ENCODE assay signal across 23 cellular contexts in genomic region chr17:42821176-42821575, GRCh38. TPM values are rescaled to one million over a fixed set of nuclear protein-coding genes. Genes with fewer than 3 reads are reported as not detected.
A peak's percentile ranks its signal among the peaks of the same experiment; 100 is the strongest.
DNase-seq lines count a peak whose midpoint lies in the region; ATAC-seq lines count a peak whose summit lies in the region.
"Had no signal": no experiment of that assay in that cellular context is flagged by ENCODE, and none has a peak within 500 bp of the region (broad histone marks: within the 10 kb centered on the region; RNA-seq: fewer than 3 reads in every experiment).

No MANE protein-coding gene starts in this region.

- H3K27me3 Mint-ChIP-seq in activated T-cell treated with anti-CD3 and anti-CD28 coated beads, Interleukin-2, amount 50 U/mL, for 24 hours: no peaks in the 10 kb centered on the region
- H3K27me3 Mint-ChIP-seq in activated T-cell treated with anti-CD3 and anti-CD28 coated beads, Interleukin-2, amount 50 U/mL, for 72 hours (ENCODE audit: low read depth): no peaks in the 10 kb centered on the region
- H3K27me3 Mint-ChIP-seq in IgD-negative memory B cell: no peaks in the 10 kb centered on the region

- no peaks in the 10 kb centered on the region for H3K27me3 ChIP-seq in mesenchymal stem cell (ENCODE audit: control insufficient read depth in 1 of 2, insufficient read depth in 1 of 2, low read length in 2 of 2)
- H3K27me3 ChIP-seq: BLaER1 had no signal

- H3K27ac ChIP-seq in mesenchymal stem cell (ENCODE audit: low read length, poor library complexity, severe bottlenecking): no peak overlapping the region
- H3K27ac ChIP-seq: BLaER1, PC-9, RWPE1 had no signal

- H2AFZ ChIP-seq in mesenchymal stem cell (ENCODE audit: low read depth, low read length): no peak overlapping the region
- H2AFZ ChIP-seq: PC-9 had no signal

- peaks cover 12% of the 10 kb centered on the region for H3K4me1 ChIP-seq in mesenchymal stem cell (ENCODE audit: control insufficient read depth, insufficient read depth, low read depth, low read length)

- no peaks in the 10 kb centered on the region for H3K9me3 ChIP-seq in mesenchymal stem cell (ENCODE audit: control insufficient read depth, low read length)
- H3K9me3 ChIP-seq: BLaER1 had no signal

- H3K4me1 Mint-ChIP-seq in activated T-cell treated with anti-CD3 and anti-CD28 coated beads, Interleukin-2, amount 50 U/mL, for 24 hours (ENCODE audit: low read depth): peaks cover 39% of the 10 kb centered on the region
- peaks cover 20% of the 10 kb centered on the region for H3K4me1 Mint-ChIP-seq in activated T-cell treated with anti-CD3 and anti-CD28 coated beads, Interleukin-2, amount 50 U/mL, for 72 hours (ENCODE audit: low read depth)
- peaks cover 11 to 28% (median 13%) of the 10 kb centered on the region in 3 donors for H3K4me1 Mint-ChIP-seq in IgD-negative memory B cell
- peaks cover 41% of the 10 kb centered on the region for H3K4me1 Mint-ChIP-seq in stimulated activated effector memory CD8-positive, alpha-beta T cell treated with anti-CD3 and anti-CD28 coated beads, Interleukin-12 subunit alpha, Interleukin-12 subunit beta, amount 100 ng/mL, for 72 hours

- H2BK120ac ChIP-seq in mesenchymal stem cell (ENCODE audit: low read depth, low read length): no peak overlapping the region

- no peak overlapping the region for H4K8ac ChIP-seq in mesenchymal stem cell (ENCODE audit: low read length)

- 100% methylated on average over 1 of the region's 7 CpGs for WGBS in mesenchymal stem cell

- no peak overlapping the region for H3K4me2 ChIP-seq in mesenchymal stem cell (ENCODE audit: low read length, poor library complexity, severe bottlenecking)
- H3K4me2 ChIP-seq: BLaER1, PC-9 had no signal

- peaks cover 32 to 65% of the 10 kb centered on the region in 2 experiments for H3K36me3 ChIP-seq in mesenchymal stem cell (ENCODE audit: control insufficient read depth in 1 of 2, insufficient read depth in 2 of 2, low read depth in 1 of 2, low read length in 2 of 2)

- no peak overlapping the region for H2BK5ac ChIP-seq in mesenchymal stem cell (ENCODE audit: low read depth, low read length, poor library complexity, severe bottlenecking)

- no peak overlapping the region for H2BK15ac ChIP-seq in mesenchymal stem cell (ENCODE audit: low read depth, poor library complexity, severe bottlenecking)

- H3K9me3 Mint-ChIP-seq in activated T-cell treated with anti-CD3 and anti-CD28 coated beads, Interleukin-2, amount 50 U/mL, for 24 hours: no peaks in the 10 kb centered on the region
- no peaks in the 10 kb centered on the region for H3K9me3 Mint-ChIP-seq in activated T-cell treated with anti-CD3 and anti-CD28 coated beads, Interleukin-2, amount 50 U/mL, for 72 hours
- no peaks in the 10 kb centered on the region for H3K9me3 Mint-ChIP-seq in IgD-negative memory B cell
- H3K9me3 Mint-ChIP-seq in stimulated activated effector memory CD8-positive, alpha-beta T cell treated with anti-CD3 and anti-CD28 coated beads, Interleukin-12 subunit alpha, Interleukin-12 subunit beta, amount 100 ng/mL, for 72 hours: no peaks in the 10 kb centered on the region
- H3K9me3 Mint-ChIP-seq: H9 had no signal

- no peak overlapping the region for H4K91ac ChIP-seq in mesenchymal stem cell (ENCODE audit: low read length)

- ATAC-seq in activated T-cell treated with anti-CD3 and anti-CD28 coated beads, Interleukin-2, amount 50 U/mL, for 72 hours (replicated peaks in 1 of 2): no peak
- ATAC-seq in stimulated activated effector memory CD8-positive, alpha-beta T cell treated with anti-CD3 and anti-CD28 coated beads, Interleukin-12 subunit alpha, Interleukin-12 subunit beta, amount 100 ng/mL, for 72 hours: no peak
- no peak for ATAC-seq in HG03280 (IDR thresholded peaks at IDR 0.05; ENCODE audit: unreplicated experiment)

- no peak overlapping the region for H3K4me3 ChIP-seq in mesenchymal stem cell (ENCODE audit: insufficient read depth in 1 of 2, low read depth in 1 of 2, low read length in 2 of 2)
- H3K4me3 ChIP-seq: BLaER1, PC-9 had no signal

- H3K14ac ChIP-seq in mesenchymal stem cell (ENCODE audit: low read length in 2 of 2): no peak overlapping the region

- H3K23ac ChIP-seq in mesenchymal stem cell (ENCODE audit: low read length in 2 of 2): no peak overlapping the region

- no peak overlapping the region for H3K4ac ChIP-seq in mesenchymal stem cell (ENCODE audit: low read depth in 1 of 2, low read length in 2 of 2)

- H3K36me3 Mint-ChIP-seq in activated T-cell treated with anti-CD3 and anti-CD28 coated beads, Interleukin-2, amount 50 U/mL, for 24 hours (ENCODE audit: low read depth): peaks cover 74% of the 10 kb centered on the region
- H3K36me3 Mint-ChIP-seq in activated T-cell treated with anti-CD3 and anti-CD28 coated beads, Interleukin-2, amount 50 U/mL, for 72 hours (ENCODE audit: insufficient read depth in 2 of 2): peaks cover 5 to 32% of the 10 kb centered on the region in 2 donors
- H3K36me3 Mint-ChIP-seq in IgD-negative memory B cell: peaks cover 5% of the 10 kb centered on the region
- peaks cover 73% of the 10 kb centered on the region for H3K36me3 Mint-ChIP-seq in stimulated activated effector memory CD8-positive, alpha-beta T cell treated with anti-CD3 and anti-CD28 coated beads, Interleukin-12 subunit alpha, Interleukin-12 subunit beta, amount 100 ng/mL, for 72 hours

- H3K9ac ChIP-seq in mesenchymal stem cell (ENCODE audit: low read length): peak overlapping the region; percentile 28
- H3K9ac ChIP-seq: BLaER1 had no signal

- peak overlapping the region; percentile 55 for H3K27ac Mint-ChIP-seq in activated T-cell treated with anti-CD3 and anti-CD28 coated beads, Interleukin-2, amount 50 U/mL, for 24 hours
- H3K27ac Mint-ChIP-seq in activated T-cell treated with anti-CD3 and anti-CD28 coated beads, Interleukin-2, amount 50 U/mL, for 72 hours: no peak overlapping the region
- H3K27ac Mint-ChIP-seq in IgD-negative memory B cell: peak overlapping the region in 2 of 3 donors; percentile 39 to 61
- H3K27ac Mint-ChIP-seq in stimulated activated effector memory CD8-positive, alpha-beta T cell treated with anti-CD3 and anti-CD28 coated beads, Interleukin-12 subunit alpha, Interleukin-12 subunit beta, amount 100 ng/mL, for 72 hours: peak overlapping the region; percentile 59

- no peak for DNase-seq in activated T-cell treated with anti-CD3 and anti-CD28 coated beads, Interleukin-2, amount 50 U/mL, for 24 hours
- no peak for DNase-seq in activated T-cell treated with anti-CD3 and anti-CD28 coated beads, Interleukin-2, amount 50 U/mL, for 72 hours
- DNase-seq in mesenchymal stem cell (no peak), NCI-H2107 treated with DMSO at 0.1 percent for 48 hours (lab: John Stamatoyannopoulos, UW; ENCODE audit: unreplicated experiment) (no peak)
- no peak for DNase-seq in stimulated activated effector memory CD8-positive, alpha-beta T cell treated with anti-CD3 and anti-CD28 coated beads, Interleukin-12 subunit alpha, Interleukin-12 subunit beta, amount 100 ng/mL, for 72 hours (ENCODE audit: low spot score in 2 of 2)
- DNase-seq in stimulated activated CD4-positive, alpha-beta T cell treated with anti-CD3 and anti-CD28 coated beads, Interleukin-4, amount 100 ng/mL, for 1 hour: no peak
- DNase-seq: DND-41, H9, IMR-90, Karpas-422, NCI-H1417 treated with DMSO at 0.1 percent for 48 hours, NCI-H187 treated with DMSO at 0.1 percent for 48 hours, NCI-H226, NCI-H524 treated with DMSO at 0.1 percent for 48 hours, PC-9, SIG-M5 had no signal

- no peak overlapping the region for H3K4me3 Mint-ChIP-seq in activated T-cell treated with anti-CD3 and anti-CD28 coated beads, Interleukin-2, amount 50 U/mL, for 24 hours
- H3K4me3 Mint-ChIP-seq in activated T-cell treated with anti-CD3 and anti-CD28 coated beads, Interleukin-2, amount 50 U/mL, for 72 hours: no peak overlapping the region
- peak overlapping the region in 1 of 4 donors; percentile 85 for H3K4me3 Mint-ChIP-seq in IgD-negative memory B cell
- H3K4me3 Mint-ChIP-seq in stimulated activated effector memory CD8-positive, alpha-beta T cell treated with anti-CD3 and anti-CD28 coated beads, Interleukin-12 subunit alpha, Interleukin-12 subunit beta, amount 100 ng/mL, for 72 hours: no peak overlapping the region

- H2BK12ac ChIP-seq in mesenchymal stem cell (ENCODE audit: low read length in 2 of 2): no peak overlapping the region

- no peak overlapping the region for H2AK5ac ChIP-seq in mesenchymal stem cell (ENCODE audit: low read length, severe bottlenecking)

- H3K18ac ChIP-seq in mesenchymal stem cell (ENCODE audit: low read depth in 1 of 2, low read length in 2 of 2): no peak overlapping the region

- H3K79me1 ChIP-seq in mesenchymal stem cell (replicated peaks; ENCODE audit: low read length, poor library complexity, severe bottlenecking): peaks cover 26% of the 10 kb centered on the region

RNA-seq across cellular contexts. Expression of gene BECN1, which starts 2.9 kb away (rescaled TPM):
- 100 to 1,000 TPM in 1 of 2 donors, 10 to 100 TPM in 1; 98.4 to 100 TPM for total RNA-seq in activated T-cell treated with anti-CD3 and anti-CD28 coated beads, Interleukin-2, amount 50 U/mL, for 72 hours
- 136 TPM for polyA plus RNA-seq in IgD-negative memory B cell
- polyA plus RNA-seq in mesenchymal stem cell (2013, experiment 1 of 2): 50.2 TPM
- 52.7 TPM for polyA plus RNA-seq in mesenchymal stem cell (2013, experiment 2 of 2)

RNA-seq across cellular contexts. Expression of gene PSME3, which starts 12.0 kb away (rescaled TPM):
- total RNA-seq in activated T-cell treated with anti-CD3 and anti-CD28 coated beads, Interleukin-2, amount 50 U/mL, for 72 hours: 10 to 100 TPM; 87.4 to 91.2 TPM
- polyA plus RNA-seq in IgD-negative memory B cell: 116 TPM
- polyA plus RNA-seq in mesenchymal stem cell (2013, experiment 1 of 2): 108 TPM
- 107 TPM for polyA plus RNA-seq in mesenchymal stem cell (2013, experiment 2 of 2)

RNA-seq across cellular contexts. Expression of gene CNTD1, which starts 22.5 kb away (rescaled TPM):
- total RNA-seq in activated T-cell treated with anti-CD3 and anti-CD28 coated beads, Interleukin-2, amount 50 U/mL, for 72 hours: under 1 TPM; 0.22 to 0.32 TPM
- polyA plus RNA-seq in IgD-negative memory B cell: 0.41 TPM
- polyA plus RNA-seq in mesenchymal stem cell (2013, experiment 1 of 2): not detected
- polyA plus RNA-seq in mesenchymal stem cell (2013, experiment 2 of 2): 0.07 TPM
- total RNA-seq: A673, G401, H9, IMR-90, MCF 10A, PC-9 had no signal
- polyA plus RNA-seq: IMR-90 had no signal

RNA-seq across cellular contexts. Expression of gene COA3, which starts 22.7 kb away (rescaled TPM):
- 10 to 100 TPM; 21.9 to 23.9 TPM for total RNA-seq in activated T-cell treated with anti-CD3 and anti-CD28 coated beads, Interleukin-2, amount 50 U/mL, for 72 hours
- 117 TPM for polyA plus RNA-seq in IgD-negative memory B cell
- 61.5 TPM for polyA plus RNA-seq in mesenchymal stem cell (2013, experiment 1 of 2)
- polyA plus RNA-seq in mesenchymal stem cell (2013, experiment 2 of 2): 63.0 TPM

RNA-seq across cellular contexts. Expression of gene AOC2, which starts 23.2 kb away (rescaled TPM):
- total RNA-seq in activated T-cell treated with anti-CD3 and anti-CD28 coated beads, Interleukin-2, amount 50 U/mL, for 72 hours: 10 to 100 TPM in 1 of 2 donors, 1 to 10 TPM in 1; 8.8 to 11.5 TPM
- polyA plus RNA-seq in IgD-negative memory B cell: not detected
- 0.35 TPM for polyA plus RNA-seq in mesenchymal stem cell (2013, experiment 1 of 2)
- polyA plus RNA-seq in mesenchymal stem cell (2013, experiment 2 of 2): 0.19 TPM
- total RNA-seq: G401 had no signal
